8 cellular contexts compared by ENCODE assay signal in the genomic region with DNA sequence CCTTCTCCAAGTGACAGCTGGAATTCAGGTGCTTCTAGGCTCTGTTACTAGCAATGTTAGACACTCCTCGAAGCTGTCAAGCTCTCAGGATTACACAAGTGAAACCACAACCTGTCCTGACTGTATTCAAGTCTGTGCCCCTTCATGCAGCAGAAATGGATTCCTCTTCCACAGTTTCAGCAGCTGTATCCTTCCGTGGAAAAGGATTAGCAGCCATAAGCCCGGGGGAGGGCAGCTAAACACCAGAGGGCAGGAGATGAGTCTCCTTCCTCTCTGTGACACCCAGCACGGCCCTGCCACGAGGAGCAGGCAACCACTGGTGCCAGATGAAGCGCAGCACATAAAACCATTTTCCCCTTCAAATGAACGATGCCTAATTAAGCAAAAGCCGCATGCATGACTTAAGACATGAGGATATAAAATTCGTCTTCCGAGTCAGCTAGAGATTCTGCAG. TPM values are rescaled to one million over a fixed set of nuclear protein-coding genes. Genes with fewer than 3 reads are reported as not detected.
DNase-seq lines count a peak whose midpoint lies in the region; TF ChIP-seq lines count a peak whose summit lies in the region.

No MANE protein-coding gene starts in this region.

- H3K36me3 Mint-ChIP-seq in HFFc6 (ENCODE audit: low read depth): peaks cover 7% of the 10 kb centered on the region; the same call in 1 of the 2 replicates

- H3K27ac Mint-ChIP-seq in HFFc6: peak overlapping the region; percentile 82

- TF ChIP-seq EP300 in ovary (IDR thresholded peaks at IDR 0.05): no peak

- H3K9me3 ChIP-seq in BE2C: no peaks in the 10 kb centered on the region
- no peaks in the 10 kb centered on the region for H3K9me3 ChIP-seq in SJCRH30 (replicated peaks)
- H3K9me3 ChIP-seq in ovary: no peaks in the 10 kb centered on the region
- H3K9me3 ChIP-seq in vagina: no peaks in the 10 kb centered on the region

- peak overlapping the region; percentile 38 for H3K27ac ChIP-seq in SJCRH30
- peak overlapping the region in 1 of 2 donors; percentile 84 for H3K27ac ChIP-seq in ovary
- peak overlapping the region; percentile 94 for H3K27ac ChIP-seq in vagina

- DNase-seq in BE2C (peak; percentile 39), HFFc6 (peak; percentile 44), SJCRH30 (peak; percentile 83 to 91), glomerular visceral epithelial cell (ENCODE audit: extremely low spot score) (peak; percentile 58), ovary (peak in 4 of 5 donors; percentile 48 to 60 (median 57)), vagina (ENCODE audit: extremely low spot score in 2 of 2) (no peak), epidermal melanocyte (ENCODE audit: insufficient read length, low spot score) (no peak)
- peak; percentile 53 for DNase-seq in activated naive CD4-positive, alpha-beta T cell treated with Interleukin-2 at 50 U/mL for 16 hours

- 10 to 13% (median 12%) methylated on average over 10 of the region's 10 CpGs for WGBS in ovary, 3 donors

- H3K36me3 ChIP-seq in BE2C: no peaks in the 10 kb centered on the region
- no peaks in the 10 kb centered on the region; the same call in none of the 2 replicates for H3K36me3 ChIP-seq in SJCRH30
- H3K36me3 ChIP-seq in ovary: no peaks in the 10 kb centered on the region
- H3K36me3 ChIP-seq in vagina: no peaks in the 10 kb centered on the region

- no peaks in the 10 kb centered on the region; the same call in 1 of the 2 replicates for H3K27me3 Mint-ChIP-seq in HFFc6 (ENCODE audit: insufficient read depth)

- TF ChIP-seq POLR2A in ovary (IDR thresholded peaks at IDR 0.05) (no peak), vagina (IDR thresholded peaks at IDR 0.05) (no peak)

- H3K4me3 Mint-ChIP-seq in HFFc6: peak overlapping the region; percentile 80

- H3K27me3 ChIP-seq in BE2C (no peaks in the 10 kb centered on the region), SJCRH30 (no peaks in the 10 kb centered on the region), ovary (no peaks in the 10 kb centered on the region), vagina (no peaks in the 10 kb centered on the region)

- peaks cover 57% of the 10 kb centered on the region for H3K4me1 Mint-ChIP-seq in HFFc6 (ENCODE audit: low read depth)

- peak overlapping the region; percentile 73 for H3K4me3 ChIP-seq in BE2C (ENCODE audit: low read depth, low read length)
- H3K4me3 ChIP-seq in SJCRH30: peak overlapping the region; percentile 85
- H3K4me3 ChIP-seq in ovary: peak overlapping the region; percentile 86
- H3K4me3 ChIP-seq in vagina: peak overlapping the region; percentile 76 to 79

- peaks cover 8% of the 10 kb centered on the region; the same call in 1 of the 2 replicates for H3K9me3 Mint-ChIP-seq in HFFc6

- TF ChIP-seq CTCF in BE2C (IDR thresholded peaks at IDR 0.05; ENCODE audit: low read depth, low read length): no peak
- TF ChIP-seq CTCF in HFFc6 (IDR thresholded peaks at IDR 0.05): peak; percentile 44; the same call in 1 of the 2 replicates
- TF ChIP-seq CTCF in ovary (IDR thresholded peaks at IDR 0.05): peak in 1 of 3 donors; percentile 16
- no peak for TF ChIP-seq CTCF in vagina (IDR thresholded peaks at IDR 0.05)

- no peaks in the 10 kb centered on the region for H3K4me1 ChIP-seq in BE2C
- peaks cover 24% of the 10 kb centered on the region for H3K4me1 ChIP-seq in SJCRH30
- peaks cover 8% of the 10 kb centered on the region for H3K4me1 ChIP-seq in ovary (ENCODE audit: insufficient read depth)
- peaks cover 39% of the 10 kb centered on the region for H3K4me1 ChIP-seq in vagina

- intact Hi-C loops in ovary (cut with DNase I): loop anchor here in 3 of 4 donors (2.0 to 10.0 kb wide), 7 partner anchors 60 to 560 kb away; a partner anchor contains a TSS
- intact Hi-C loops in vagina (cut with DNase I): loop anchor here (5.0 to 10.0 kb wide), 2 partner anchors 63 to 185 kb away; no protein-coding TSS in a partner anchor

RNA-seq across cellular contexts. Expression of a gene that starts 1.2 kb away (rescaled TPM):
- polyA plus RNA-seq in BE2C (2012; ENCODE audit: insufficient read depth, insufficient read length, low read depth): 11.0 TPM
- 10 to 100 TPM; 12.7 to 17.4 (median 15.2) TPM for total RNA-seq in HFFc6 (2021; fragmentation: NEBNext Ultra II Directional; extraction: Animal tissue kit (Norgen Biotek cat#: 25700))
- total RNA-seq in SJCRH30 (2014; rRNA removed; shearing (Covaris generic)): 94.5 and 110 TPM in 2 replicates
- total RNA-seq in ovary (10 to 100 TPM; 12.8 to 52.7 (median 22.2) TPM), vagina (16.2 TPM)
- 10 to 100 TPM; 11.6 to 31.1 TPM for polyA plus RNA-seq in ovary

Comparison
In these comparisons a context has a peak if more than half of its experiments do, and no peak if none do; other contexts are left out.
1. DNase-seq: peak in BE2C (single experiment), HFFc6 (single experiment), SJCRH30 (2 of 2), activated naive CD4-positive, alpha-beta T cell treated with Interleukin-2 at 50 U/mL for 16 hours (single experiment), glomerular visceral epithelial cell (single experiment) and ovary (4 of 5); none in vagina (0 of 2) and epidermal melanocyte (single experiment).
2. Peak in every context shown above with its lines, with median percentiles within 50 percentile points of each other: H3K4me3 ChIP-seq.